Comparison of ENCODE assay signal across 14 cellular contexts in genomic region chr2:105595536-105595935, GRCh38.
DNase-seq lines count a peak whose midpoint lies in the region; ATAC-seq, FAIRE-seq and TF ChIP-seq lines count a peak whose summit lies in the region.
"Had no signal": no experiment of that assay in that cellular context is flagged by ENCODE, and none has a peak within 500 bp of the region (broad histone marks: within the 10 kb centered on the region; RNA-seq: fewer than 3 reads in every experiment).

No MANE protein-coding gene starts in this region.

- no peaks in the 10 kb centered on the region for H3K4me1 Mint-ChIP-seq in MCF 10A (ENCODE audit: insufficient read depth, unreplicated experiment)

- DNase-seq in MCF 10A (ENCODE audit: unreplicated experiment), result peak; percentile 46
- no peak for DNase-seq in breast epithelium (ENCODE audit: low spot score in 2 of 2)
- DNase-seq in NB4 (ENCODE audit: low read depth), result peak; percentile 30
- peak; percentile 74 for DNase-seq in bronchial epithelial cell (ENCODE audit: low read depth)
- DNase-seq in stimulated activated naive CD8-positive, alpha-beta T cell treated with anti-CD3 and anti-CD28 coated beads, Interleukin-15, Interleukin-2, amounts not matched to agents 100 U/mL and 50 U/mL, for 24 hours, result peak; percentile 23
- no peak for DNase-seq in HEK293T (ENCODE audit: extremely low spot score)
- no peak for DNase-seq in left cardiac atrium
- DNase-seq: activated gamma-delta T cell treated with Interleukin-2 at 50 U/mL for 16 hours, cerebellar nuclear complex, DMS79 treated with DMSO at 0.1 percent for 48 hours, NCI-H1436 treated with DMSO at 0.1 percent for 48 hours, pancreas had no signal

- no TSS peak for BruUV-seq in MCF 10A (replicated peaks; lab: Mats Ljungman, UMichigan)

- TF ChIP-seq POLR2A in breast epithelium (IDR thresholded peaks at IDR 0.05) (no peak), NB4 (IDR thresholded peaks at IDR 0.05; ENCODE audit: extremely low read depth, insufficient read length) (no peak)

- CTCF ChIA-PET in MCF 10A (lab: Yijun Ruan, JAX), result interaction anchor here (0.6 to 1.0 kb wide), 2 partner anchors 10 to 504 kb away, joined by 3 read pairs; no protein-coding TSS in a partner anchor
- CTCF ChIA-PET in HEK293T (lab: Yijun Ruan, JAX), result interaction anchor here (1.5 kb wide), 1 partner anchor 12 kb away, joined by 6 read pairs; no protein-coding TSS in a partner anchor

- H3K9me3 Mint-ChIP-seq in MCF 10A (ENCODE audit: unreplicated experiment), result no peaks in the 10 kb centered on the region

- no peak overlapping the region for H3K27ac ChIP-seq in breast epithelium
- H3K27ac ChIP-seq: pancreas had no signal

- H3K36me3 ChIP-seq in breast epithelium (no peaks in the 10 kb centered on the region), bronchial epithelial cell (ENCODE audit: control insufficient read depth, insufficient read depth, low read length) (no peaks in the 10 kb centered on the region)
- H3K36me3 ChIP-seq: HAP-1, pancreas had no signal

- FAIRE-seq in bronchial epithelial cell (lab: Jason Lieb, UNC), result no peak
- FAIRE-seq: pancreas had no signal

- no peaks in the 10 kb centered on the region for H3K9me3 ChIP-seq in breast epithelium
- H3K9me3 ChIP-seq: HAP-1, pancreas had no signal

- no peaks in the 10 kb centered on the region for H3K4me1 ChIP-seq in breast epithelium
- H3K4me1 ChIP-seq: pancreas had no signal

- ATAC-seq in stimulated activated naive CD8-positive, alpha-beta T cell treated with anti-CD3 and anti-CD28 coated beads, Interleukin-15, Interleukin-2, amounts not matched to agents 100 U/mL and 50 U/mL, for 24 hours, result peak; percentile 70
- no peak for ATAC-seq in left cardiac atrium
- ATAC-seq in SK-N-SH treated with all-trans-retinoic acid at 6 μM for 48 hours, result no peak

- H3K4me3 ChIP-seq in breast epithelium, result no peak overlapping the region
- no peak overlapping the region for H3K4me3 ChIP-seq in NB4 (ENCODE audit: low read depth, low read length)
- no peak overlapping the region for H3K4me3 ChIP-seq in bronchial epithelial cell (ENCODE audit: low read depth, low read length)
- H3K4me3 ChIP-seq: HAP-1, pancreas had no signal

- H3K27me3 Mint-ChIP-seq in MCF 10A (ENCODE audit: insufficient read depth, unreplicated experiment), result no peaks in the 10 kb centered on the region

- no peak overlapping the region for H3K27ac Mint-ChIP-seq in MCF 10A (ENCODE audit: low read depth, unreplicated experiment)

- TF ChIP-seq CTCF in MCF 10A (IDR thresholded peaks at IDR 0.05; ENCODE audit: unreplicated experiment) (peak; percentile 7), breast epithelium (IDR thresholded peaks at IDR 0.05) (no peak), NB4 (IDR thresholded peaks at IDR 0.05; ENCODE audit: low read depth, low read length) (no peak), bronchial epithelial cell (IDR thresholded peaks at IDR 0.05; ENCODE audit: insufficient read depth, low read length, severe bottlenecking) (peak; percentile 32)

- H3K27me3 ChIP-seq in breast epithelium (no peaks in the 10 kb centered on the region), bronchial epithelial cell (ENCODE audit: control insufficient read depth, insufficient read depth, low read length) (no peaks in the 10 kb centered on the region)
- H3K27me3 ChIP-seq: pancreas had no signal

- intact Hi-C loops in MCF 10A (cut with micrococcal nuclease), result no loop called here
- intact Hi-C loops in breast epithelium (cut with DNase I; ENCODE audit: low total_unique reads), result no loop called here
- intact Hi-C loops in left cardiac atrium (cut with DNase I), result no loop called here

- POLR2A ChIA-PET in MCF 10A (lab: Yijun Ruan, JAX), result interaction anchor here (0.7 kb wide), 1 partner anchor 729 kb away, joined by 4 read pairs; no protein-coding TSS in a partner anchor
- POLR2A ChIA-PET in HEK293T (lab: Yijun Ruan, JAX), result no interaction called here

- H3K4me3 Mint-ChIP-seq in MCF 10A (ENCODE audit: unreplicated experiment), result no peak overlapping the region

- H3K36me3 Mint-ChIP-seq in MCF 10A (ENCODE audit: insufficient read depth, unreplicated experiment), result no peaks in the 10 kb centered on the region

TF ChIP-seq in HEK293T, 16 proteins besides CTCF, POLR2A, EP300 and RAD21:
- TF ChIP-seq BHLHE40 (IDR thresholded peaks at IDR 0.05; ENCODE audit: borderline replicate concordance) (no peak), LEF1 (IDR thresholded peaks at IDR 0.05; ENCODE audit: borderline replicate concordance) (no peak), PKNOX1 (IDR thresholded peaks at IDR 0.05) (no peak), TARDBP (IDR thresholded peaks at IDR 0.05) (no peak)

TF ChIP-seq in SK-N-SH treated with all-trans-retinoic acid at 6 μM for 48 hours, 23 proteins besides CTCF, POLR2A, EP300 and RAD21:
- no peak for TF ChIP-seq RARB (CRISPR knock-in tag; IDR thresholded peaks at IDR 0.05)
- TF ChIP-seq CSDC2 (CRISPR knock-in tag; IDR thresholded peaks at IDR 0.05), result no peak
- no peak for TF ChIP-seq CREB5 (CRISPR knock-in tag; IDR thresholded peaks at IDR 0.05; ENCODE audit: low read depth)
- no peak for TF ChIP-seq ISL1 (CRISPR knock-in tag; IDR thresholded peaks at IDR 0.05)
- TF ChIP-seq ARNTL (CRISPR knock-in tag; IDR thresholded peaks at IDR 0.05; ENCODE audit: borderline replicate concordance, low read depth), result no peak
- no peak for TF ChIP-seq ESRRG (CRISPR knock-in tag; IDR thresholded peaks at IDR 0.05)
- no peak for TF ChIP-seq ZC3H10 (CRISPR knock-in tag; IDR thresholded peaks at IDR 0.05)
- TF ChIP-seq PATZ1 (CRISPR knock-in tag; IDR thresholded peaks at IDR 0.05; ENCODE audit: borderline replicate concordance), result no peak
- no peak for TF ChIP-seq TCF4 (CRISPR knock-in tag; IDR thresholded peaks at IDR 0.05; ENCODE audit: borderline replicate concordance)
- no peak for TF ChIP-seq ZFP3 (CRISPR knock-in tag; IDR thresholded peaks at IDR 0.05)
- no peak for TF ChIP-seq ZNF8 (CRISPR knock-in tag; IDR thresholded peaks at IDR 0.05)
- no peak for TF ChIP-seq TOX (CRISPR knock-in tag; IDR thresholded peaks at IDR 0.05; ENCODE audit: borderline replicate concordance)
- TF ChIP-seq PPARA (CRISPR knock-in tag; IDR thresholded peaks at IDR 0.05; ENCODE audit: borderline replicate concordance), result no peak
- TF ChIP-seq POU6F1 (CRISPR knock-in tag; IDR thresholded peaks at IDR 0.05; ENCODE audit: borderline replicate concordance, low read depth), result no peak
- no peak for TF ChIP-seq ZNF565 (CRISPR knock-in tag; conservative IDR thresholded peaks at IDR 0.05; ENCODE audit: low read depth)
- no peak for TF ChIP-seq CSRNP3 (CRISPR knock-in tag; IDR thresholded peaks at IDR 0.05)
TF ChIP-seq in SK-N-SH treated with all-trans-retinoic acid at 6 μM for 48 hours: peak in this region for 0.

Comparison
In these comparisons a context has a peak if more than half of its experiments do, and no peak if none do; other contexts are left out.
1. DNase-seq: peak in MCF 10A (single experiment), NB4 (single experiment), bronchial epithelial cell (single experiment) and stimulated activated naive CD8-positive, alpha-beta T cell treated with anti-CD3 and anti-CD28 coated beads, Interleukin-15, Interleukin-2, amounts not matched to agents 100 U/mL and 50 U/mL, for 24 hours (single experiment); none in breast epithelium (0 of 2), HEK293T (single experiment) and left cardiac atrium (single experiment).
2. CTCF ChIP-seq: peak in MCF 10A (single experiment) and bronchial epithelial cell (single experiment); none in breast epithelium (0 of 3) and NB4 (single experiment).